In genomic region chr14:45649051-45649450, GRCh38 we compare ENCODE assay signal across 20 cellular contexts.
DNase-seq lines count a peak whose midpoint lies in the region; ATAC-seq, FAIRE-seq and TF ChIP-seq lines count a peak whose summit lies in the region.
"Had no signal": no experiment of that assay in that cellular context is flagged by ENCODE, and none has a peak within 500 bp of the region (broad histone marks: within the 10 kb centered on the region; RNA-seq: fewer than 3 reads in every experiment).

No MANE protein-coding gene starts in this region.

- no peaks in the 10 kb centered on the region for H4K20me1 ChIP-seq in Karpas-422 (ENCODE audit: insufficient read depth, low read depth, low read length)
- H4K20me1 ChIP-seq: BLaER1 had no signal

- no peaks in the 10 kb centered on the region for H3K9me3 ChIP-seq in Karpas-422 (ENCODE audit: low read length)
- H3K9me3 ChIP-seq: BLaER1 had no signal

- peaks cover 6% of the 10 kb centered on the region for H3K9me3 Mint-ChIP-seq in activated T-cell treated with anti-CD3 and anti-CD28 coated beads, Interleukin-2, amount 50 U/mL, for 4 hours
- H3K9me3 Mint-ChIP-seq: GM23338, HFFc6 had no signal

- H3K27me3 ChIP-seq in bronchial epithelial cell (ENCODE audit: control insufficient read depth, insufficient read depth, low read length) (no peaks in the 10 kb centered on the region), Karpas-422 (ENCODE audit: low read length) (no peaks in the 10 kb centered on the region)
- H3K27me3 ChIP-seq: BLaER1 had no signal

- no peak overlapping the region for H3K4me3 ChIP-seq in bronchial epithelial cell (ENCODE audit: low read depth, low read length)
- no peak overlapping the region for H3K4me3 ChIP-seq in Karpas-422 (ENCODE audit: low read length)
- H3K4me3 ChIP-seq: BLaER1, GM12878, GM23338 had no signal

- no peaks in the 10 kb centered on the region for H3K36me3 Mint-ChIP-seq in activated T-cell treated with anti-CD3 and anti-CD28 coated beads, Interleukin-2, amount 50 U/mL, for 4 hours (ENCODE audit: insufficient read depth)
- H3K36me3 Mint-ChIP-seq: CD14-positive monocyte; CD4-positive, alpha-beta memory T cell had no signal

- no peaks in the 10 kb centered on the region for H3K27me3 Mint-ChIP-seq in activated T-cell treated with anti-CD3 and anti-CD28 coated beads, Interleukin-2, amount 50 U/mL, for 4 hours (ENCODE audit: low read depth)
- H3K27me3 Mint-ChIP-seq: CD4-positive, alpha-beta memory T cell had no signal

- 0 out of 2 replicates have a peak, but pooled peaks cover 4% of the 10 kb centered on the region for H3K9me2 ChIP-seq in Karpas-422 (replicated peaks; ENCODE audit: insufficient read depth, low read length)

- no peaks in the 10 kb centered on the region for H3K4me1 ChIP-seq in Karpas-422 (ENCODE audit: low read length)
- H3K4me1 ChIP-seq: BLaER1 had no signal

- no peak overlapping the region for H3K4me3 Mint-ChIP-seq in activated T-cell treated with anti-CD3 and anti-CD28 coated beads, Interleukin-2, amount 50 U/mL, for 4 hours
- H3K4me3 Mint-ChIP-seq: CD14-positive monocyte; CD4-positive, alpha-beta memory T cell; GM23338; HFFc6 had no signal

- H3K4me2 ChIP-seq in Karpas-422 (ENCODE audit: low read depth, low read length, poor library complexity, severe bottlenecking): no peak overlapping the region
- H3K4me2 ChIP-seq: BLaER1, GM23338 had no signal

- H3K36me3 ChIP-seq in bronchial epithelial cell (ENCODE audit: control insufficient read depth, insufficient read depth, low read length) (no peaks in the 10 kb centered on the region), Karpas-422 (ENCODE audit: insufficient read depth, low read length) (no peaks in the 10 kb centered on the region)
- H3K36me3 ChIP-seq: BLaER1 had no signal

- no peak overlapping the region for H3K27ac ChIP-seq in Karpas-422 (ENCODE audit: low read length)
- H3K27ac ChIP-seq: BLaER1 had no signal

- H3K9ac ChIP-seq in Karpas-422 (ENCODE audit: low read length): no peak overlapping the region
- H3K9ac ChIP-seq: BLaER1 had no signal

- no peak for FAIRE-seq in bronchial epithelial cell (lab: Jason Lieb, UNC)
- FAIRE-seq: GM12878, GM19239 had no signal

- H3K79me2 ChIP-seq in Karpas-422 (ENCODE audit: low read length): no peaks in the 10 kb centered on the region

- ATAC-seq in GM18868 (IDR thresholded peaks at IDR 0.05; ENCODE audit: unreplicated experiment) (no peak), GM21786 (IDR thresholded peaks at IDR 0.05; ENCODE audit: unreplicated experiment) (no peak)
- ATAC-seq in activated T-cell treated with anti-CD3 and anti-CD28 coated beads, Interleukin-2, amount 50 U/mL, for 4 hours: no peak
- ATAC-seq: GM12878, GM23338, HCT116 had no signal

- DNase-seq in EL: peak; percentile 7
- peak; percentile 19 for DNase-seq in HS-27A (ENCODE audit: low read depth)
- peak; percentile 7 for DNase-seq in astrocyte of the hippocampus (ENCODE audit: low read depth, low spot score)
- DNase-seq in bronchial epithelial cell (ENCODE audit: low read depth): peak; percentile 40
- DNase-seq in Karpas-422: no peak
- DNase-seq in activated T-cell treated with anti-CD3 and anti-CD28 coated beads, Interleukin-2, amount 50 U/mL, for 4 hours: no peak
- DNase-seq: 8988T; CD4-positive, alpha-beta memory T cell; DMS153; DMS79; H7; HFFc6 had no signal

- H2AFZ ChIP-seq in Karpas-422 (ENCODE audit: low read length): no peak overlapping the region
- H2AFZ ChIP-seq: GM23338 had no signal

- TF ChIP-seq CTCF in bronchial epithelial cell (IDR thresholded peaks at IDR 0.05; ENCODE audit: insufficient read depth, low read length, severe bottlenecking): no peak

- no peaks in the 10 kb centered on the region for H3K4me1 Mint-ChIP-seq in activated T-cell treated with anti-CD3 and anti-CD28 coated beads, Interleukin-2, amount 50 U/mL, for 4 hours (ENCODE audit: low read depth)
- H3K4me1 Mint-ChIP-seq: CD14-positive monocyte; CD4-positive, alpha-beta memory T cell; GM23338 had no signal

Comparison
In these comparisons a context has a peak if more than half of its experiments do, and no peak if none do; other contexts are left out.
1. DNase-seq: peak in EL (single experiment), HS-27A (single experiment), astrocyte of the hippocampus (single experiment) and bronchial epithelial cell (single experiment); none in Karpas-422 (single experiment) and activated T-cell treated with anti-CD3 and anti-CD28 coated beads, Interleukin-2, amount 50 U/mL, for 4 hours (single experiment).